In genomic region chr17:49260011-49260921, GRCh38 we compare ENCODE assay signal across 8 cellular contexts. TPM values are rescaled to one million over a fixed set of nuclear protein-coding genes. Genes with fewer than 3 reads are reported as not detected.
DNase-seq lines count a peak whose midpoint lies in the region; ATAC-seq and TF ChIP-seq lines count a peak whose summit lies in the region.

No MANE protein-coding gene starts in this region.

- H2BK5ac ChIP-seq in neuronal stem cell (ENCODE audit: low read length), result peak overlapping the region; percentile 53

- H2BK120ac ChIP-seq in neuronal stem cell (ENCODE audit: low read depth, low read length), result no peak overlapping the region

- H3K4me2 ChIP-seq in neuronal stem cell (ENCODE audit: insufficient read depth, low read length, poor library complexity, severe bottlenecking), result peak overlapping the region; percentile 80

- H4K8ac ChIP-seq in neuronal stem cell (ENCODE audit: low read depth, low read length), result no peak overlapping the region

- no peak overlapping the region for H3K23ac ChIP-seq in neuronal stem cell (ENCODE audit: low read depth, low read length, poor library complexity)

- 0% methylated on average over 2 of the region's 82 CpGs; no CpG with 5 or more reads in 1 of the 2 donors for WGBS in gastroesophageal sphincter (ENCODE audit: low coverage in 1 of 2), 2 donors
- no CpG with 5 or more reads among the region's 82 CpGs for WGBS in neuronal stem cell (ENCODE audit: extremely low coverage in 2 of 2, insufficient read length in 2 of 2, insufficient replicate concordance in 1 of 2), 2 donors

- TF ChIP-seq POLR2A in gastroesophageal sphincter (IDR thresholded peaks at IDR 0.05), result peak in 1 of 2 donors; percentile 17

- H3K27me3 ChIP-seq in H7 (ENCODE audit: control insufficient read depth, insufficient read depth, low read length) (peaks cover 15% of the 10 kb centered on the region), gastroesophageal sphincter (peaks cover 8% of the 10 kb centered on the region), neuronal stem cell (ENCODE audit: control insufficient read depth in 3 of 3, insufficient read depth in 3 of 3, low read depth in 1 of 3, low read length in 3 of 3) (peaks cover 0 to 33% (median 13%) of the 10 kb centered on the region in 3 experiments), subcutaneous abdominal adipose tissue (ENCODE audit: control insufficient read depth in 5 of 5, insufficient read depth in 4 of 5, low read length in 5 of 5) (no peaks in the 10 kb centered on the region)

- peak overlapping the region; percentile 95 for H2AFZ ChIP-seq in neuronal stem cell (ENCODE audit: low read length)

- H3K18ac ChIP-seq in neuronal stem cell (ENCODE audit: low read length), result peak overlapping the region; percentile 91

- H2AK5ac ChIP-seq in neuronal stem cell (ENCODE audit: low read depth, low read length), result no peak overlapping the region

- H3K27ac ChIP-seq in gastroesophageal sphincter (peak overlapping the region in 3 of 4 donors; percentile 40 to 83 (median 75)), neuronal stem cell (replicated peaks; ENCODE audit: low read length) (no peak overlapping the region), subcutaneous abdominal adipose tissue (ENCODE audit: low read depth, low read length) (peak overlapping the region; percentile 57)

- H3K79me1 ChIP-seq in neuronal stem cell (ENCODE audit: low read depth, low read length), result no peaks in the 10 kb centered on the region

- in situ Hi-C loops in ACHN (cut with HindIII; ENCODE audit: low pct_ligation_motif_present, low pct_unique_long_range_greater_than_20kb, low sequenced_read_pairs), result no loop called here

- H3K4me1 ChIP-seq in gastroesophageal sphincter (peaks cover 0 to 18% (median 3%) of the 10 kb centered on the region in 3 donors), neuronal stem cell (ENCODE audit: control insufficient read depth in 2 of 2, insufficient read depth in 1 of 2, low read depth in 1 of 2, low read length in 2 of 2) (peaks cover 0 to 4% of the 10 kb centered on the region in 2 donors), subcutaneous abdominal adipose tissue (ENCODE audit: control insufficient read depth in 5 of 5, insufficient read depth in 5 of 5, low read length in 5 of 5) (peaks cover 0 to 15% (median 12%) of the 10 kb centered on the region in 5 donors)

- peak overlapping the region; percentile 52 for H3K4me3 ChIP-seq in H7 (ENCODE audit: insufficient read depth, low read depth, low read length)
- peak overlapping the region; percentile 32 to 64 for H3K4me3 ChIP-seq in gastroesophageal sphincter
- peak overlapping the region; percentile 35 to 80 for H3K4me3 ChIP-seq in neuronal stem cell (ENCODE audit: low read length in 2 of 2)
- peak overlapping the region; percentile 58 to 72 (median 69) for H3K4me3 ChIP-seq in subcutaneous abdominal adipose tissue (ENCODE audit: low read depth in 1 of 5, low read length in 5 of 5)

- H3K9ac ChIP-seq in neuronal stem cell (ENCODE audit: low read depth, low read length, poor library complexity) (peak overlapping the region; percentile 86), subcutaneous abdominal adipose tissue (ENCODE audit: low read length in 5 of 5) (peak overlapping the region; percentile 38 to 86 (median 62))

- no peak overlapping the region for H2BK12ac ChIP-seq in neuronal stem cell (ENCODE audit: low read length)

- TF ChIP-seq CTCF in gastroesophageal sphincter (IDR thresholded peaks at IDR 0.05), result no peak

- H2BK15ac ChIP-seq in neuronal stem cell (ENCODE audit: low read length), result peak overlapping the region; percentile 93

- H3K14ac ChIP-seq in neuronal stem cell (ENCODE audit: low read length), result peak overlapping the region; percentile 38

- peak; percentile 85 for DNase-seq in ACHN
- DNase-seq in H7, result peak; percentile 83
- peak; percentile 92 for DNase-seq in SIG-M5 treated with dmso at 0.1 percent for 504 hours (lab: John Stamatoyannopoulos, UW; ENCODE audit: unreplicated experiment)
- peak; percentile 11 to 38 (median 17) for DNase-seq in activated naive CD4-positive, alpha-beta T cell (lab: John Stamatoyannopoulos, UW)
- peak; percentile 37 for DNase-seq in neuronal stem cell (ENCODE audit: low spot score)

- H4K91ac ChIP-seq in neuronal stem cell (ENCODE audit: low read depth, low read length, poor library complexity), result no peak overlapping the region

- no peaks in the 10 kb centered on the region for H3K36me3 ChIP-seq in H7 (replicated peaks; ENCODE audit: control insufficient read depth, insufficient read depth, low read length)
- H3K36me3 ChIP-seq in gastroesophageal sphincter, result no peaks in the 10 kb centered on the region
- H3K36me3 ChIP-seq in neuronal stem cell (replicated peaks in 1 of 2; ENCODE audit: control insufficient read depth in 2 of 2, insufficient read depth in 2 of 2, low read length in 2 of 2), result no peaks in the 10 kb centered on the region
- no peaks in the 10 kb centered on the region for H3K36me3 ChIP-seq in subcutaneous abdominal adipose tissue (ENCODE audit: control insufficient read depth in 5 of 5, insufficient read depth in 5 of 5, low read length in 5 of 5)

- TF ChIP-seq EP300 in gastroesophageal sphincter (IDR thresholded peaks at IDR 0.05), result no peak

- ATAC-seq in gastroesophageal sphincter, result peak; percentile 82
- ATAC-seq in HG03520 (IDR thresholded peaks at IDR 0.05; ENCODE audit: unreplicated experiment), result no peak

- no peak overlapping the region for H3K4ac ChIP-seq in neuronal stem cell (ENCODE audit: low read length)

- H3K9me3 ChIP-seq in gastroesophageal sphincter (no peaks in the 10 kb centered on the region), neuronal stem cell (replicated peaks in 1 of 2; ENCODE audit: control insufficient read depth in 2 of 2, insufficient read depth in 1 of 2, low read depth in 1 of 2, low read length in 2 of 2) (no peaks in the 10 kb centered on the region), subcutaneous abdominal adipose tissue (ENCODE audit: control insufficient read depth in 5 of 5, low read length in 5 of 5) (no peaks in the 10 kb centered on the region)

RNA-seq across cellular contexts. Expression of gene PHOSPHO1, which starts 29.7 kb away (rescaled TPM):
- total RNA-seq in H7 (2014; rRNA removed; shearing (Covaris generic)), result 0.69 and 0.78 TPM in 2 replicates
- total RNA-seq in gastroesophageal sphincter, result under 1 TPM in 3 of 4 donors, not detected in 1; 0.13 to 0.92 (median 0.39) TPM
- polyA plus RNA-seq in neuronal stem cell (2013, experiment 1 of 2), result 0.10 TPM
- 0.07 TPM for polyA plus RNA-seq in neuronal stem cell (2013, experiment 2 of 2)

RNA-seq across cellular contexts. Expression of gene ABI3, which starts 49.8 kb away (rescaled TPM):
- 1.9 and 2.7 TPM in 2 replicates for total RNA-seq in H7 (2014; rRNA removed; shearing (Covaris generic))
- 1 to 10 TPM; 1.1 to 6.6 (median 5.0) TPM for total RNA-seq in gastroesophageal sphincter
- 0.22 TPM for polyA plus RNA-seq in neuronal stem cell (2013, experiment 1 of 2)
- 0.22 TPM for polyA plus RNA-seq in neuronal stem cell (2013, experiment 2 of 2)

RNA-seq across cellular contexts. Expression of gene GNGT2, which starts 49.9 kb away (rescaled TPM):
- 0.30 TPM in 1 of 2 replicates, not detected in the other for total RNA-seq in H7 (2014; rRNA removed; shearing (Covaris generic))
- total RNA-seq in gastroesophageal sphincter, result 1 to 10 TPM in 2 of 4 donors, not detected in 2; 1.2 TPM
- 0.08 TPM for polyA plus RNA-seq in neuronal stem cell (2013, experiment 1 of 2)
- polyA plus RNA-seq in neuronal stem cell (2013, experiment 2 of 2), result 0.11 TPM

Comparison
In these comparisons a context has a peak if more than half of its experiments do, and no peak if none do; other contexts are left out.
1. DNase-seq: peak in every context shown above with its lines; median percentile 92 in SIG-M5 treated with dmso at 0.1 percent for 504 hours; 85 in ACHN; 83 in H7; 37 in neuronal stem cell; 17 in activated naive CD4-positive, alpha-beta T cell.